In genomic region chr7:51067757-51068156, GRCh38 we compare ENCODE assay signal across 8 cellular contexts.
DNase-seq lines count a peak whose midpoint lies in the region; ATAC-seq and TF ChIP-seq lines count a peak whose summit lies in the region.

No MANE protein-coding gene starts in this region.

- peak; percentile 57 for ATAC-seq in GM18907 (IDR thresholded peaks at IDR 0.05; ENCODE audit: unreplicated experiment)
- no peak for ATAC-seq in lung (ENCODE audit: insufficient read depth, low FRiP score)
- ATAC-seq in GM18519 (IDR thresholded peaks at IDR 0.05; ENCODE audit: low FRiP score, unreplicated experiment), result no peak

- TF ChIP-seq CTCF in dorsolateral prefrontal cortex (IDR thresholded peaks at IDR 0.05 in 54 of 56, conservative IDR thresholded peaks at IDR 0.05 in 2 of 56; ENCODE audit: low read depth in 1 of 56, partially characterized antibody in 56 of 56) (peak; percentile 51 to 83 (median 74)), lung (IDR thresholded peaks at IDR 0.05; ENCODE audit: control extremely low read depth, extremely low read depth) (peak; percentile 39)

- DNase-seq in Ammon's horn (ENCODE audit: low spot score), result peak; percentile 72
- DNase-seq in NCI-H1105 (lab: John Stamatoyannopoulos, UW), result peak; percentile 45
- DNase-seq in UCSD-AML1 (lab: John Stamatoyannopoulos, UW; ENCODE audit: unreplicated experiment), result peak; percentile 11
- DNase-seq in dorsolateral prefrontal cortex, result peak in 6 of 10 donors; percentile 33 to 86 (median 61)
- peak; percentile 62 for DNase-seq in lung (ENCODE audit: low spot score)
- DNase-seq in stimulated activated naive CD4-positive, alpha-beta T cell (lab: John Stamatoyannopoulos, UW), result peak in 5 of 6 experiments; percentile 13 to 45 (median 28)

- peak overlapping the region in 58 of 59 donors; percentile 5 to 94 (median 78) for H3K27ac ChIP-seq in dorsolateral prefrontal cortex
- no peak overlapping the region for H3K27ac ChIP-seq in lung (ENCODE audit: low read depth in 1 of 2, low read length in 1 of 2)

- H3K27me3 ChIP-seq in dorsolateral prefrontal cortex (no peaks in the 10 kb centered on the region), lung (ENCODE audit: control insufficient read depth, insufficient read depth) (no peaks in the 10 kb centered on the region)

- WGBS in lung, 2 donors, result 45 to 47% methylated on average over 7 of the region's 7 CpGs

- peaks cover 0 to 2% of the 10 kb centered on the region in 2 donors for H3K9me3 ChIP-seq in lung (ENCODE audit: control insufficient read depth in 2 of 2, insufficient read depth in 1 of 2, low read length in 1 of 2)

- peaks cover 9 to 12% of the 10 kb centered on the region in 2 donors for H3K4me1 ChIP-seq in lung (ENCODE audit: control insufficient read depth in 2 of 2, insufficient read depth in 2 of 2, low read length in 2 of 2)

- H3K36me3 ChIP-seq in lung (ENCODE audit: control insufficient read depth in 2 of 2, insufficient read depth in 2 of 2, low read length in 2 of 2), result no peaks in the 10 kb centered on the region

- H3K4me3 ChIP-seq in dorsolateral prefrontal cortex, result peak overlapping the region in 25 of 59 donors; percentile 2 to 51 (median 12)
- H3K4me3 ChIP-seq in lung, result no peak overlapping the region

- intact Hi-C loops in dorsolateral prefrontal cortex (cut with DNase I), result loop anchor here (5.0 to 10.0 kb wide), 3 partner anchors 75 to 285 kb away; partner anchors contain the start of gene GRB10 (in 2 of the 2)

Comparison
In these comparisons a context has a peak if more than half of its experiments do, and no peak if none do; other contexts are left out.
1. DNase-seq: peak in every context shown above with its lines; median percentile 72 in Ammon's horn; 62 in lung; 61 in dorsolateral prefrontal cortex; 45 in NCI-H1105; 28 in stimulated activated naive CD4-positive, alpha-beta T cell; 11 in UCSD-AML1.
2. H3K27ac ChIP-seq: peak in dorsolateral prefrontal cortex (58 of 59); none in lung (0 of 2).